1 cellular context compared by ENCODE assay signal in the genomic region with DNA sequence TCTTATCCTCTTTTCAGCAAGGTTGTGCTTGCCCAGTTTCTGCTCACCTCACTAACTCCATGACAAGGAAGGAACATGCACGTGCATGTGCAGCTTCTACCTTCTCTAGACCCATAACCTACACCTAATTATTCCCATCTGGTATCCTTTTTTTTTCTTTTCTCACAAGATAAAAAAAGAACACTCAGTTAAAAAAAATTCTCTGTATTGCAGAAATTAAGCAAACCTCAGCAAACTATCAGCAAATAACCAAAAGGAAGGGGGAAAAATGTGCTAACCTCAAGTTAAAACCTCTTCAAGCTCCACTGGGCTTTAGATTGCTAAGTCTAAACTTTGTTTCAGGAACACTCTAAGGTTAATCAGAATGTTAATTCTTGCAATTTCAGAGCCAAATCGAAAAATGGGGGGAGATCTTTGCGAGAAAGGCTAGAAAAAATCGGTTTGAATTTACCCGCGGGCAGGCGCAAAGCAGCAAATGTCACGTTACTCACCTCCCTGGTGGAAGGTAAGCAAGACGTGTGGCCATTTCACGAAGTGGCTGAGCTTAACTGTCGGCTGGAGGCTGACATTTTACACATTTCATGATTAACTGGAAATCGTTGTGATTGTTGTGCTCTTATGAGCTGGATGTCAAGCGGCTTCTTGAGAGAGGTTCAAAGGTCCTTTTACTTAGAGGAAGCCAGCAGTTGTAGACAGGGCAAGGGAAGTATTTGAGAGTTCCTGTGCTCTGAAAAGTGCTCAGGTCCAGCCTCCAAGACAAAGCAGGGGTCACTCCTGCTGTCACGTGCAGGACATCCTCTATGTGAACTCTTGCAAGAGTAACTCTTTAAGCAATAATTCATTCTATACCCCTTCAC.
TF ChIP-seq lines count a peak whose summit lies in the region.

No MANE protein-coding gene starts in this region.

TF ChIP-seq in K562, 482 proteins besides CTCF, POLR2A, EP300 and RAD21 (continued from another document):
- TF ChIP-seq ZBTB33 (CRISPR knock-in tag; IDR thresholded peaks at IDR 0.05), result peak; percentile 69
